In the genomic region with DNA sequence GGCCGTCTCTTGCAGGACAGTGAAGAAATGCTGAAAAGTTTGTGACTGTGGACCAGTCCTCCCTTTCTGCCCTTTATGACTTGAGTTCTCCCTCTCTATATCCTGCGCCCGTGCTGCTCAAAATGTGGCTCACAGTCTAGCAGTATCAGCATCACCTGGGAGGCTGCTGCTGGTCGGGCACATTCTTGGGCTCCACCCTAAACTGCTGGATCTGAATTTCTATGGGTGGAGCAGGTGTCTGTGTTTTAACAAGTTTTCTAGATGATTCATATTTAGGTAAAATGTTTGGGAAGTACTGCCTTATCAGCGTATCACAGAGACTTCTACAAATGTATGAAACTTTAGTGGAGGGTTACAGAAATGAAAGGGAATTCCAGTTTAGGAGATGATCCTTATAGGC, we compare ENCODE assay signal across 29 cellular contexts.
DNase-seq lines count a peak whose midpoint lies in the region; ATAC-seq and TF ChIP-seq lines count a peak whose summit lies in the region.
"Had no signal": no experiment of that assay in that cellular context is flagged by ENCODE, and none has a peak within 500 bp of the region (broad histone marks: within the 10 kb centered on the region; RNA-seq: fewer than 3 reads in every experiment).

No MANE protein-coding gene starts in this region.

- H3K18ac ChIP-seq in mesenchymal stem cell (ENCODE audit: low read depth in 1 of 2, low read length in 2 of 2): peak overlapping the region in 1 of 2 experiments; percentile 52

- H3K9me3 ChIP-seq in PC-9 (ENCODE audit: insufficient read depth, low read depth): no peaks in the 10 kb centered on the region; the same call in 1 of the 2 replicates
- no peaks in the 10 kb centered on the region for H3K9me3 ChIP-seq in mammary epithelial cell (replicated peaks; ENCODE audit: insufficient read depth, low read length)
- no peaks in the 10 kb centered on the region for H3K9me3 ChIP-seq in mesenchymal stem cell (ENCODE audit: control insufficient read depth, low read length)
- no peaks in the 10 kb centered on the region for H3K9me3 ChIP-seq in stomach smooth muscle (ENCODE audit: control insufficient read depth in 2 of 2, low read length in 2 of 2)
- H3K9me3 ChIP-seq in gastrocnemius medialis: no peaks in the 10 kb centered on the region
- H3K9me3 ChIP-seq: HAP-1, MG63, tibial nerve had no signal

- no peak for ATAC-seq in gastrocnemius medialis
- ATAC-seq: activated CD8-positive, alpha-beta memory T cell treated with anti-CD3 and anti-CD28 coated beads, Interleukin-2, amount 10 ng/mL, durations not matched to agents 7 days and 5 days; activated naive CD8-positive, alpha-beta T cell treated with anti-CD3 and anti-CD28 coated beads, Interleukin-2, amount 50 U/mL, for 24 hours; K562 had no signal

- H2BK5ac ChIP-seq in mesenchymal stem cell (ENCODE audit: low read depth, low read length, poor library complexity, severe bottlenecking): no peak overlapping the region

- H4K20me1 ChIP-seq in PC-9 (ENCODE audit: insufficient read depth): no peaks in the 10 kb centered on the region
- H4K20me1 ChIP-seq in mammary epithelial cell (ENCODE audit: insufficient read depth, low read length): no peaks in the 10 kb centered on the region

- no peak overlapping the region for H2BK120ac ChIP-seq in mesenchymal stem cell (ENCODE audit: low read depth, low read length)

- H3K27me3 ChIP-seq in PC-9 (ENCODE audit: insufficient read depth, low read depth) (no peaks in the 10 kb centered on the region), mammary epithelial cell (ENCODE audit: insufficient read depth, low read length) (no peaks in the 10 kb centered on the region), mesenchymal stem cell (ENCODE audit: control insufficient read depth in 1 of 2, insufficient read depth in 1 of 2, low read length in 2 of 2) (no peaks in the 10 kb centered on the region), stomach smooth muscle (ENCODE audit: control insufficient read depth in 1 of 2, insufficient read depth in 2 of 2, low read length in 2 of 2) (no peaks in the 10 kb centered on the region), gastrocnemius medialis (no peaks in the 10 kb centered on the region)
- H3K27me3 ChIP-seq: dorsolateral prefrontal cortex, MG63, tibial nerve had no signal

- H3F3A ChIP-seq in PC-9 (ENCODE audit: insufficient read depth, low read depth): no peaks in the 10 kb centered on the region; the same call in 1 of the 2 replicates

- dilution Hi-C loops in mammary epithelial cell (cut with HindIII; ENCODE audit: low sequenced_read_pairs): no loop called here

- intact Hi-C loops in PC-9 (cut with micrococcal nuclease; ENCODE audit: unreplicated experiment) (no loop called here), mammary epithelial cell (cut with micrococcal nuclease) (no loop called here), gastrocnemius medialis (cut with DNase I; ENCODE audit: low total_unique reads) (no loop called here)

- H3K79me1 ChIP-seq in mesenchymal stem cell (replicated peaks; ENCODE audit: low read length, poor library complexity, severe bottlenecking): no peaks in the 10 kb centered on the region

- H3K4me3 ChIP-seq in PC-9 (no peak overlapping the region), mammary epithelial cell (replicated peaks in 1 of 3; ENCODE audit: insufficient read depth in 1 of 3, low read depth in 2 of 3, low read length in 3 of 3) (no peak overlapping the region), mesenchymal stem cell (ENCODE audit: insufficient read depth in 1 of 2, low read depth in 1 of 2, low read length in 2 of 2) (no peak overlapping the region), stomach smooth muscle (ENCODE audit: low read length in 2 of 2) (no peak overlapping the region), gastrocnemius medialis (no peak overlapping the region)
- H3K4me3 ChIP-seq: dorsolateral prefrontal cortex, HAP-1, K562, MG63, smooth muscle cell, tibial nerve had no signal

- no peak overlapping the region for H2AK5ac ChIP-seq in mesenchymal stem cell (ENCODE audit: low read length, severe bottlenecking)

- POLR2A ChIA-PET in PC-9 (lab: Charles Lee; ENCODE audit: unreplicated experiment): no interaction called here

- H3K4me1 ChIP-seq in PC-9 (replicated peaks; ENCODE audit: insufficient read depth) (peaks cover 9% of the 10 kb centered on the region), mammary epithelial cell (ENCODE audit: insufficient read depth, low read length) (peaks cover 34% of the 10 kb centered on the region), mesenchymal stem cell (ENCODE audit: control insufficient read depth, insufficient read depth, low read depth, low read length) (no peaks in the 10 kb centered on the region), stomach smooth muscle (ENCODE audit: control insufficient read depth, insufficient read depth, low read length) (peaks cover 37% of the 10 kb centered on the region), gastrocnemius medialis (peaks cover under 1 to 6% of the 10 kb centered on the region in 2 donors)
- H3K4me1 ChIP-seq: HAP-1 had no signal

- CTCF ChIA-PET in PC-9 (lab: Charles Lee) (no interaction called here), mammary epithelial cell (lab: Charles Lee; ENCODE audit: low non-redundant PET) (no interaction called here)

- H2BK12ac ChIP-seq in mesenchymal stem cell (ENCODE audit: low read length in 2 of 2): peak overlapping the region in 1 of 2 experiments; percentile 52

- no peak overlapping the region for H3K4ac ChIP-seq in mesenchymal stem cell (ENCODE audit: low read depth in 1 of 2, low read length in 2 of 2)

- peak; percentile 18 to 36 for DNase-seq in PC-9
- DNase-seq in mammary epithelial cell: peak; percentile 92
- DNase-seq in mesenchymal stem cell: no peak
- DNase-seq in glomerular visceral epithelial cell (ENCODE audit: extremely low spot score): no peak
- DNase-seq in gastrocnemius medialis: no peak
- DNase-seq in AG08396 (ENCODE audit: low spot score): no peak
- DNase-seq: activated CD4-positive, alpha-beta T cell treated with anti-CD3 and anti-CD28 coated beads, Interleukin-2, amount 10 ng/mL, durations not matched to agents 7 days and 5 days; activated CD8-positive, alpha-beta memory T cell treated with anti-CD3 and anti-CD28 coated beads, Interleukin-2, amount 10 ng/mL, durations not matched to agents 7 days and 5 days; activated naive CD8-positive, alpha-beta T cell treated with anti-CD3 and anti-CD28 coated beads, Interleukin-2, amount 50 U/mL, for 24 hours; activated T-cell treated with anti-CD3 and anti-CD28 coated beads, Interleukin-2, amount 50 U/mL, for 48 hours; DND-41; dorsolateral prefrontal cortex; foreskin melanocyte; hypothalamus; immature natural killer cell; MG63; naive B cell; NCI-H1417; NCI-H2107; NCI-H446 treated with DMSO at 0.1 percent for 48 hours; nucleus accumbens; SIG-M5; stimulated activated CD4-positive, alpha-beta T cell treated with anti-CD3 and anti-CD28 coated beads, Interleukin-1b, Interleukin-23, amount 100 ng/mL, for 48 hours had no signal

- TF ChIP-seq POLR2A in gastrocnemius medialis (IDR thresholded peaks at IDR 0.05): no peak

- BruUV-seq in PC-9 (replicated peaks; lab: Mats Ljungman, UMichigan) (no TSS peak), mammary epithelial cell (replicated peaks; lab: Mats Ljungman, UMichigan) (no TSS peak)

- in situ Hi-C loops in mammary epithelial cell (cut with MboI; ENCODE audit: low sequenced_read_pairs in 2 of 2): no loop called here
- in situ Hi-C loops in gastrocnemius medialis (cut with MboI; ENCODE audit: low sequenced_read_pairs in 4 of 4): no loop called here

- WGBS in mammary epithelial cell (ENCODE audit: low coverage, missing lambda C conversion rate): 6% methylated on average over 5 of the region's 5 CpGs
- WGBS in mesenchymal stem cell: 85% methylated on average over 4 of the region's 5 CpGs

- peak overlapping the region; percentile 27 for H3K4me2 ChIP-seq in PC-9
- peak overlapping the region; percentile 46 for H3K4me2 ChIP-seq in mammary epithelial cell (ENCODE audit: insufficient read depth, low read depth, low read length)
- no peak overlapping the region for H3K4me2 ChIP-seq in mesenchymal stem cell (ENCODE audit: low read length, poor library complexity, severe bottlenecking)
- H3K4me2 ChIP-seq: smooth muscle cell had no signal

- H3K9me2 ChIP-seq in PC-9 (ENCODE audit: insufficient read depth): no peaks in the 10 kb centered on the region

- H3K23ac ChIP-seq in mesenchymal stem cell (ENCODE audit: low read length in 2 of 2): no peak overlapping the region

- TF ChIP-seq CTCF in PC-9 (conservative IDR thresholded peaks at IDR 0.05) (no peak), mammary epithelial cell (conservative IDR thresholded peaks at IDR 0.05 in 1 of 2, IDR thresholded peaks at IDR 0.05 in 1 of 2; ENCODE audit: extremely low read depth in 1 of 2, insufficient read depth in 1 of 2, low read depth in 1 of 2, low read length in 2 of 2) (no peak), gastrocnemius medialis (IDR thresholded peaks at IDR 0.05 in 4 of 5, conservative IDR thresholded peaks at IDR 0.05 in 1 of 5) (no peak)

- H3K9ac ChIP-seq in mammary epithelial cell (ENCODE audit: insufficient read depth, low read length): peak overlapping the region; percentile 67
- peak overlapping the region; percentile 10 for H3K9ac ChIP-seq in mesenchymal stem cell (ENCODE audit: low read length)
- no peak overlapping the region for H3K9ac ChIP-seq in stomach smooth muscle (ENCODE audit: low read length in 2 of 2)

- H4K8ac ChIP-seq in mesenchymal stem cell (ENCODE audit: low read length): no peak overlapping the region

- H4K91ac ChIP-seq in mesenchymal stem cell (ENCODE audit: low read length): no peak overlapping the region

- H2AFZ ChIP-seq in PC-9 (no peak overlapping the region), mammary epithelial cell (ENCODE audit: low read depth, low read length) (peak overlapping the region; percentile 14), mesenchymal stem cell (ENCODE audit: low read depth, low read length) (peak overlapping the region; percentile 42)

- H3K14ac ChIP-seq in mesenchymal stem cell (ENCODE audit: low read length in 2 of 2): peak overlapping the region in 1 of 2 experiments; percentile 32

- no peaks in the 10 kb centered on the region for H3K36me3 ChIP-seq in PC-9 (ENCODE audit: low read depth)
- no peaks in the 10 kb centered on the region for H3K36me3 ChIP-seq in mammary epithelial cell (ENCODE audit: insufficient read depth, low read length)
- H3K36me3 ChIP-seq in mesenchymal stem cell (ENCODE audit: control insufficient read depth in 1 of 2, insufficient read depth in 2 of 2, low read depth in 1 of 2, low read length in 2 of 2): no peaks in the 10 kb centered on the region
- H3K36me3 ChIP-seq in stomach smooth muscle (ENCODE audit: control insufficient read depth in 2 of 2, insufficient read depth in 2 of 2, low read length in 2 of 2): no peaks in the 10 kb centered on the region
- no peaks in the 10 kb centered on the region for H3K36me3 ChIP-seq in gastrocnemius medialis
- H3K36me3 ChIP-seq: HAP-1, MG63, tibial nerve had no signal

- H2BK15ac ChIP-seq in mesenchymal stem cell (ENCODE audit: low read depth, poor library complexity, severe bottlenecking): no peak overlapping the region

- H3K79me2 ChIP-seq in PC-9 (ENCODE audit: low read depth) (no peaks in the 10 kb centered on the region), mammary epithelial cell (ENCODE audit: insufficient read depth, low read length) (no peaks in the 10 kb centered on the region)

- H3K27ac ChIP-seq in PC-9 (0 out of 2 replicates have a peak overlapping the region, but pooled peaks have one; percentile 36), mammary epithelial cell (ENCODE audit: insufficient read depth, low read depth, low read length) (peak overlapping the region; percentile 87), mesenchymal stem cell (ENCODE audit: low read length, poor library complexity, severe bottlenecking) (no peak overlapping the region), stomach smooth muscle (ENCODE audit: low read length) (peak overlapping the region; percentile 31), gastrocnemius medialis (no peak overlapping the region)
- H3K27ac ChIP-seq: C4-2B, dorsolateral prefrontal cortex, tibial nerve had no signal

Comparison
In these comparisons a context has a peak if more than half of its experiments do, and no peak if none do; other contexts are left out.
1. DNase-seq: peak in PC-9 (2 of 2) and mammary epithelial cell (single experiment); none in mesenchymal stem cell (single experiment), glomerular visceral epithelial cell (single experiment), gastrocnemius medialis (0 of 2) and AG08396 (single experiment).
2. H3K27ac ChIP-seq: peak in PC-9 (single experiment), mammary epithelial cell (single experiment) and stomach smooth muscle (single experiment); none in mesenchymal stem cell (single experiment) and gastrocnemius medialis (0 of 4).
3. H3K9ac ChIP-seq: peak in mammary epithelial cell (single experiment) and mesenchymal stem cell (single experiment); none in stomach smooth muscle (0 of 2).